16 cellular contexts compared by ENCODE assay signal in genomic region chr9:30349526-30350513, GRCh38.
DNase-seq lines count a peak whose midpoint lies in the region; ATAC-seq, FAIRE-seq and TF ChIP-seq lines count a peak whose summit lies in the region.
"Had no signal": no experiment of that assay in that cellular context is flagged by ENCODE, and none has a peak within 500 bp of the region (broad histone marks: within the 10 kb centered on the region; RNA-seq: fewer than 3 reads in every experiment).

No MANE protein-coding gene starts in this region.

- no peaks in the 10 kb centered on the region for H3K9me3 ChIP-seq in testis

- H3K27me3 ChIP-seq in GM23338 (ENCODE audit: insufficient read depth) = no peaks in the 10 kb centered on the region
- H3K27me3 ChIP-seq in testis = no peaks in the 10 kb centered on the region

- no peaks in the 10 kb centered on the region for H3K4me1 Mint-ChIP-seq in GM23338
- H3K4me1 Mint-ChIP-seq: B cell had no signal

- H3K4me2 ChIP-seq in GM23338 = no peak overlapping the region

- H3K4me3 ChIP-seq in GM23338 (no peak overlapping the region), testis (peak overlapping the region; percentile 15 to 33)

- TF ChIP-seq CTCF in GM23338 (conservative IDR thresholded peaks at IDR 0.05; ENCODE audit: low read depth in 2 of 2) (no peak), testis (IDR thresholded peaks at IDR 0.05) (no peak)

- 63 to 77% methylated on average over 18 to 19 of the region's 19 CpGs for WGBS in testis, 2 donors

- no peak for TF ChIP-seq POLR2A in testis (IDR thresholded peaks at IDR 0.05)

- no peaks in the 10 kb centered on the region for H3F3A ChIP-seq in GM23338 (replicated peaks; ENCODE audit: low read depth)

- H3K27ac ChIP-seq in GM23338 (ENCODE audit: low read depth) = no peak overlapping the region
- H3K27ac ChIP-seq in testis = no peak overlapping the region

- H3K27me3 Mint-ChIP-seq in GM23338 (ENCODE audit: insufficient read depth, low read depth, poor library complexity) = no peaks in the 10 kb centered on the region
- H3K27me3 Mint-ChIP-seq: B cell; CD4-positive, alpha-beta T cell had no signal

- H3K27ac Mint-ChIP-seq in GM23338 = no peak overlapping the region
- H3K27ac Mint-ChIP-seq: B cell; CD4-positive, alpha-beta T cell had no signal

- DNase-seq in GM23338 (ENCODE audit: low spot score) (no peak), NCI-H2227 (lab: John Stamatoyannopoulos, UW; ENCODE audit: unreplicated experiment) (peak; percentile 52), islet precursor cell (peak; percentile 47), testis (peak; percentile 13), GM19239 (ENCODE audit: insufficient read length, low spot score) (no peak), KG1 (lab: John Stamatoyannopoulos, UW) (no peak)
- DNase-seq: C1 segment of cervical spinal cord; CD4-positive, alpha-beta T cell; DND-41; H7; IMR-90; KBM-7 had no signal

- H3K4me3 Mint-ChIP-seq in GM23338 = no peak overlapping the region
- H3K4me3 Mint-ChIP-seq: B cell; CD4-positive, alpha-beta T cell had no signal

- H3K9me2 ChIP-seq in GM23338 (ENCODE audit: insufficient read depth) = 0 out of 2 replicates have a peak, but pooled peaks cover 6% of the 10 kb centered on the region

- ATAC-seq in GM23338 = no peak
- no peak for ATAC-seq in GM18517 (IDR thresholded peaks at IDR 0.05; ENCODE audit: unreplicated experiment)

- peaks cover 7% of the 10 kb centered on the region; the same call in 2 of the 3 replicates for H3K9me3 Mint-ChIP-seq in GM23338

- H3K79me2 ChIP-seq in GM23338 (replicated peaks; ENCODE audit: insufficient read depth) = no peaks in the 10 kb centered on the region

- intact Hi-C loops in testis (cut with DNase I; ENCODE audit: low total_unique reads) = no loop called here

- H4K20me1 ChIP-seq in GM23338 (replicated peaks; ENCODE audit: insufficient read depth) = no peaks in the 10 kb centered on the region

- FAIRE-seq in GM19239 (lab: Jason Lieb, UNC) = no peak
- FAIRE-seq: A204.1, GM18507 had no signal

- H3K36me3 Mint-ChIP-seq in GM23338 (ENCODE audit: low read depth) = no peaks in the 10 kb centered on the region

- H2AFZ ChIP-seq in GM23338 = peak overlapping the region; percentile 69; the same call in 1 of the 2 replicates

- H3K4me1 ChIP-seq in GM23338 (ENCODE audit: insufficient read depth) = no peaks in the 10 kb centered on the region
- no peaks in the 10 kb centered on the region for H3K4me1 ChIP-seq in testis

- H3K36me3 ChIP-seq in GM23338 (ENCODE audit: insufficient read depth) = no peaks in the 10 kb centered on the region
- H3K36me3 ChIP-seq in testis (ENCODE audit: low read depth, missing control alignments) = no peaks in the 10 kb centered on the region

TF ChIP-seq in GM23338, 12 proteins besides CTCF, POLR2A, EP300 and RAD21:
- TF ChIP-seq STAT1 (IDR thresholded peaks at IDR 0.05; ENCODE audit: unreplicated experiment) (no peak), POLR2AphosphoS5 (IDR thresholded peaks at IDR 0.05; ENCODE audit: low read depth) (no peak), REST (IDR thresholded peaks at IDR 0.05; ENCODE audit: unreplicated experiment) (no peak), ZNF462 (CRISPR knock-in tag; IDR thresholded peaks at IDR 0.05) (no peak), ZNF331 (CRISPR knock-in tag; IDR thresholded peaks at IDR 0.05; ENCODE audit: low read depth) (no peak), CREB1 (CRISPR knock-in tag; IDR thresholded peaks at IDR 0.05; ENCODE audit: low read depth) (no peak), EZH2 (IDR thresholded peaks at IDR 0.05; ENCODE audit: low read depth, unreplicated experiment) (no peak), NANOG (IDR thresholded peaks at IDR 0.05; ENCODE audit: borderline replicate concordance) (no peak)

Comparison
In these comparisons a context has a peak if more than half of its experiments do, and no peak if none do; other contexts are left out.
1. DNase-seq: peak in NCI-H2227 (single experiment), islet precursor cell (single experiment) and testis (single experiment); none in GM23338 (single experiment), GM19239 (single experiment) and KG1 (single experiment).